ENCODE assay signal across 29 cellular contexts in genomic region chr20:19520261-19520660, GRCh38.
"Had no signal": no experiment of that assay in that cellular context is flagged by ENCODE, and none has a peak within 500 bp of the region (broad histone marks: within the 10 kb centered on the region; RNA-seq: fewer than 3 reads in every experiment).

No MANE protein-coding gene starts in this region.

- H3K9me3 Mint-ChIP-seq: activated CD4-positive, alpha-beta memory T cell treated with anti-CD3 and anti-CD28 coated beads for 36 hours; activated CD4-positive, alpha-beta T cell treated with anti-CD3 and anti-CD28 coated beads, Interleukin-2, amount 10 ng/mL, durations not matched to agents 24 days and 14 days; activated naive CD4-positive, alpha-beta T cell treated with anti-CD3 and anti-CD28 coated beads for 36 hours; activated naive CD4-positive, alpha-beta T cell treated with anti-CD3 and anti-CD28 coated beads, Interleukin-2, amount 50 U/mL, for 24 hours; activated naive CD8-positive, alpha-beta T cell treated with anti-CD3 and anti-CD28 coated beads for 36 hours; activated naive CD8-positive, alpha-beta T cell treated with anti-CD3 and anti-CD28 coated beads, Interleukin-2, amount 50 U/mL, for 24 hours; activated T-helper 1 cell treated with anti-CD3 and anti-CD28 coated beads, Interleukin-12 subunit alpha, Interleukin-12 subunit beta, Interleukin-2, Interleukin-4 antibody, amounts not matched to agents 30 ng/mL and 10 ng/mL and 1 ng/mL, durations not matched to agents 14 hours and 24 hours and 36 hours; activated T-helper 2 cell treated with anti-CD3 and anti-CD28 coated beads, Interferon-gamma antibody, Interleukin-2, Interleukin-4, amounts not matched to agents 10 μg/mL and 5 μg/mL and 100 μg/mL, durations not matched to agents 14 hours and 24 hours and 36 hours had no signal

- H3K36me3 Mint-ChIP-seq: activated CD4-positive, alpha-beta memory T cell treated with anti-CD3 and anti-CD28 coated beads for 36 hours; activated CD8-positive, alpha-beta memory T cell treated with anti-CD3 and anti-CD28 coated beads, Interleukin-2, amount 10 ng/mL, durations not matched to agents 7 days and 5 days; activated naive CD4-positive, alpha-beta T cell treated with anti-CD3 and anti-CD28 coated beads, Interleukin-2, amount 50 U/mL, for 24 hours; activated naive CD8-positive, alpha-beta T cell treated with anti-CD3 and anti-CD28 coated beads for 36 hours had no signal

- H3K27me3 Mint-ChIP-seq: activated CD4-positive, alpha-beta memory T cell treated with anti-CD3 and anti-CD28 coated beads for 36 hours; activated CD4-positive, alpha-beta T cell treated with anti-CD3 and anti-CD28 coated beads for 36 hours; activated CD4-positive, alpha-beta T cell treated with anti-CD3 and anti-CD28 coated beads, Interleukin-2, amount 10 ng/mL, durations not matched to agents 24 days and 14 days; activated CD8-positive, alpha-beta memory T cell treated with anti-CD3 and anti-CD28 coated beads, Interleukin-2, amount 10 ng/mL, durations not matched to agents 7 days and 5 days; activated naive CD4-positive, alpha-beta T cell treated with anti-CD3 and anti-CD28 coated beads, Interleukin-2, amount 50 U/mL, for 24 hours had no signal

- H3K4me1 Mint-ChIP-seq: activated CD8-positive, alpha-beta memory T cell treated with anti-CD3 and anti-CD28 coated beads, Interleukin-2, amount 10 ng/mL, durations not matched to agents 7 days and 5 days had no signal

- ATAC-seq: activated CD4-positive, alpha-beta T cell treated with anti-CD3 and anti-CD28 coated beads for 36 hours; activated CD8-positive, alpha-beta memory T cell treated with anti-CD3 and anti-CD28 coated beads, Interleukin-2, amount 10 ng/mL, durations not matched to agents 7 days and 5 days; activated CD8-positive, alpha-beta T cell treated with anti-CD3 and anti-CD28 coated beads, Interleukin-2, amount 10 ng/mL, durations not matched to agents 7 days and 5 days; activated naive CD8-positive, alpha-beta T cell treated with anti-CD3 and anti-CD28 coated beads, Interleukin-2, amount 50 U/mL, for 24 hours; body of pancreas; gastroesophageal sphincter had no signal

- H3K4me3 Mint-ChIP-seq: activated CD4-positive, alpha-beta memory T cell treated with anti-CD3 and anti-CD28 coated beads for 36 hours; activated CD4-positive, alpha-beta T cell treated with anti-CD3 and anti-CD28 coated beads for 36 hours; activated CD4-positive, alpha-beta T cell treated with anti-CD3 and anti-CD28 coated beads, Interleukin-2, amount 10 ng/mL, durations not matched to agents 24 days and 14 days; activated CD8-positive, alpha-beta memory T cell treated with anti-CD3 and anti-CD28 coated beads, Interleukin-2, amount 10 ng/mL, durations not matched to agents 7 days and 5 days; activated CD8-positive, alpha-beta T cell treated with anti-CD3 and anti-CD28 coated beads, Interleukin-2, amount 10 ng/mL, durations not matched to agents 7 days and 5 days; activated naive CD4-positive, alpha-beta T cell treated with anti-CD3 and anti-CD28 coated beads for 36 hours; activated naive CD4-positive, alpha-beta T cell treated with anti-CD3 and anti-CD28 coated beads, Interleukin-2, amount 50 U/mL, for 24 hours; activated naive CD8-positive, alpha-beta T cell treated with anti-CD3 and anti-CD28 coated beads for 36 hours; activated naive CD8-positive, alpha-beta T cell treated with anti-CD3 and anti-CD28 coated beads, Interleukin-2, amount 50 U/mL, for 24 hours; activated T-helper 1 cell treated with anti-CD3 and anti-CD28 coated beads, Interleukin-12 subunit alpha, Interleukin-12 subunit beta, Interleukin-2, Interleukin-4 antibody, amounts not matched to agents 30 ng/mL and 10 ng/mL and 1 ng/mL, durations not matched to agents 14 hours and 24 hours and 36 hours had no signal

- H3K27ac Mint-ChIP-seq: activated CD4-positive, alpha-beta memory T cell treated with anti-CD3 and anti-CD28 coated beads for 36 hours; activated CD4-positive, alpha-beta T cell treated with anti-CD3 and anti-CD28 coated beads for 36 hours; activated CD4-positive, alpha-beta T cell treated with anti-CD3 and anti-CD28 coated beads, Interleukin-2, amount 10 ng/mL, durations not matched to agents 24 days and 14 days; activated CD8-positive, alpha-beta memory T cell treated with anti-CD3 and anti-CD28 coated beads, Interleukin-2, amount 10 ng/mL, durations not matched to agents 7 days and 5 days; activated CD8-positive, alpha-beta T cell treated with anti-CD3 and anti-CD28 coated beads, Interleukin-2, amount 10 ng/mL, durations not matched to agents 7 days and 5 days; activated naive CD4-positive, alpha-beta T cell treated with anti-CD3 and anti-CD28 coated beads for 36 hours; activated naive CD4-positive, alpha-beta T cell treated with anti-CD3 and anti-CD28 coated beads, Interleukin-2, amount 50 U/mL, for 24 hours; activated naive CD8-positive, alpha-beta T cell treated with anti-CD3 and anti-CD28 coated beads for 36 hours; activated naive CD8-positive, alpha-beta T cell treated with anti-CD3 and anti-CD28 coated beads, Interleukin-2, amount 50 U/mL, for 24 hours; activated T-helper 1 cell treated with anti-CD3 and anti-CD28 coated beads, Interleukin-12 subunit alpha, Interleukin-12 subunit beta, Interleukin-2, Interleukin-4 antibody, amounts not matched to agents 30 ng/mL and 10 ng/mL and 1 ng/mL, durations not matched to agents 14 hours and 24 hours and 36 hours; activated T-helper 2 cell treated with anti-CD3 and anti-CD28 coated beads, Interferon-gamma antibody, Interleukin-2, Interleukin-4, amounts not matched to agents 10 μg/mL and 5 μg/mL and 100 μg/mL, durations not matched to agents 14 hours and 24 hours and 36 hours had no signal

- DNase-seq: activated CD4-positive, alpha-beta memory T cell treated with anti-CD3 and anti-CD28 coated beads for 36 hours; activated CD4-positive, alpha-beta T cell treated with anti-CD3 and anti-CD28 coated beads for 36 hours; activated CD4-positive, alpha-beta T cell treated with anti-CD3 and anti-CD28 coated beads, Interleukin-2, amount 10 ng/mL, durations not matched to agents 24 days and 14 days; activated CD4-positive, CD25-positive, alpha-beta regulatory T cell; activated CD4-positive, CD25-positive, alpha-beta regulatory T cell treated with anti-CD3 and anti-CD28 coated beads, Interleukin-2, amount 50 U/mL, for 72 hours; activated CD8-positive, alpha-beta memory T cell treated with anti-CD3 and anti-CD28 coated beads, Interleukin-2, amount 10 ng/mL, durations not matched to agents 7 days and 5 days; activated CD8-positive, alpha-beta memory T cell treated with anti-CD3 and anti-CD28 coated beads, Interleukin-2, amount 50 U/mL, for 4 hours; activated CD8-positive, alpha-beta T cell treated with anti-CD3 and anti-CD28 coated beads, Interleukin-2, amount 10 ng/mL, durations not matched to agents 7 days and 5 days; activated effector memory CD4-positive, alpha-beta T cell treated with anti-CD3 and anti-CD28 coated beads, Interleukin-2, amount 50 U/mL, for 16 hours; activated naive CD4-positive, alpha-beta T cell treated with anti-CD3 and anti-CD28 coated beads for 36 hours; activated naive CD8-positive, alpha-beta T cell treated with anti-CD3 and anti-CD28 coated beads for 36 hours; activated naive CD8-positive, alpha-beta T cell treated with anti-CD3 and anti-CD28 coated beads, Interleukin-2, amount 50 U/mL, for 24 hours; activated T-cell treated with anti-CD3 and anti-CD28 coated beads, Interleukin-2, amount 50 U/mL, for 1 hour; activated T-cell treated with anti-CD3 and anti-CD28 coated beads, Interleukin-2, amount 50 U/mL, for 48 hours; adrenal gland; amygdala; aorta; body of pancreas; caudate nucleus; cortex of kidney; effector CD8-positive, alpha-beta T cell; esophagus squamous epithelium; foreskin melanocyte; head of caudate nucleus; T-helper 2 cell had no signal
